ENCODE assay signal across 1 cellular context in genomic region chr3:112643621-112644236, GRCh38.
A peak's percentile ranks its signal among the peaks of the same experiment; 100 is the strongest.
TF ChIP-seq lines count a peak whose summit lies in the region.

No MANE protein-coding gene starts in this region.

TF ChIP-seq in H1, 55 proteins besides CTCF, POLR2A, EP300 and RAD21:
- TF ChIP-seq EZH2 (IDR thresholded peaks at IDR 0.05; ENCODE audit: low read depth, low read length, severe bottlenecking) (no peak), RBBP5 (IDR thresholded peaks at IDR 0.05; ENCODE audit: borderline replicate concordance, low read depth, low read length) (no peak), TEAD4 (IDR thresholded peaks at IDR 0.05; ENCODE audit: low read depth, low read length) (no peak), ZNF274 (IDR thresholded peaks at IDR 0.05; ENCODE audit: borderline replicate concordance, extremely low read depth, low read length) (no peak), HDAC2 (IDR thresholded peaks at IDR 0.05; ENCODE audit: borderline replicate concordance in 1 of 2, low read depth in 2 of 2, low read length in 2 of 2) (no peak), SAP30 (IDR thresholded peaks at IDR 0.05; ENCODE audit: insufficient read depth, insufficient replicate concordance, low read length) (no peak), POU5F1 (IDR thresholded peaks at IDR 0.05; ENCODE audit: low read depth, low read length) (no peak)
- TF ChIP-seq, protein P1, sequence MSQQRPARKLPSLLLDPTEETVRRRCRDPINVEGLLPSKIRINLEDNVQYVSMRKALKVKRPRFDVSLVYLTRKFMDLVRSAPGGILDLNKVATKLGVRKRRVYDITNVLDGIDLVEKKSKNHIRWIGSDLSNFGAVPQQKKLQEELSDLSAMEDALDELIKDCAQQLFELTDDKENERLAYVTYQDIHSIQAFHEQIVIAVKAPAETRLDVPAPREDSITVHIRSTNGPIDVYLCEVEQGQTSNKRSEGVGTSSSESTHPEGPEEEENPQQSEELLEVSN (IDR thresholded peaks at IDR 0.05) = peak; percentile 86
TF ChIP-seq in H1: peak in this region for 1.
